In the genomic region with DNA sequence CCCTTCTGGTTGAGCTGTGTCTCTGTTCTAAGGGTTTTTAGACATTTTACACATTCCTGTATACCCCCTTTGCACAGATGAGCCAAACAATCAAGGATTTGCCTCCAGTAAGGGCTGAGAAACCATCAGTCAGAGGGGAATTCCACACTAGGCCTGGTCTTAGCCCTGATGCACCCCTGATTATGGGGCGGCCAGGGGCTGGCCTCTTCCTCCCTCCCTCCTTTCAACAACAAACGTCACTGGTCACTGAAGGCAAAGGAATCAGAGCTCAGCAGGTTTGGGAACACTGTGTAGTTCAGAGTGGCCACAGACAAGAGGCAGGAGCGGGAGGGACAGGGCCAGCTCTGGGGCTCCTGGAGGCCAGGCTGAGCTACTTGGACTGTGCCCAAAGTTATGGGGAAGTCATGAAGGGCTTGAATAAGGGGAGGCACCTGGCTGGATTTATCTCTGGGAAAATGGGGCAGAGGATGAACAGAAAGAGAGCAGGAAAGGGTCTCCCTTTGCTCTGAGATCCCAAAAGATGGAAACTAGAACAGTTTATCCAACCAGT, we compare ENCODE assay signal across 1 cellular context.
A peak's percentile ranks its signal among the peaks of the same experiment; 100 is the strongest.
TF ChIP-seq lines count a peak whose summit lies in the region.

No MANE protein-coding gene starts in this region.

TF ChIP-seq in HepG2, 621 proteins besides CTCF, POLR2A, EP300 and RAD21 (continues in another document):
- TF ChIP-seq, protein P1, sequence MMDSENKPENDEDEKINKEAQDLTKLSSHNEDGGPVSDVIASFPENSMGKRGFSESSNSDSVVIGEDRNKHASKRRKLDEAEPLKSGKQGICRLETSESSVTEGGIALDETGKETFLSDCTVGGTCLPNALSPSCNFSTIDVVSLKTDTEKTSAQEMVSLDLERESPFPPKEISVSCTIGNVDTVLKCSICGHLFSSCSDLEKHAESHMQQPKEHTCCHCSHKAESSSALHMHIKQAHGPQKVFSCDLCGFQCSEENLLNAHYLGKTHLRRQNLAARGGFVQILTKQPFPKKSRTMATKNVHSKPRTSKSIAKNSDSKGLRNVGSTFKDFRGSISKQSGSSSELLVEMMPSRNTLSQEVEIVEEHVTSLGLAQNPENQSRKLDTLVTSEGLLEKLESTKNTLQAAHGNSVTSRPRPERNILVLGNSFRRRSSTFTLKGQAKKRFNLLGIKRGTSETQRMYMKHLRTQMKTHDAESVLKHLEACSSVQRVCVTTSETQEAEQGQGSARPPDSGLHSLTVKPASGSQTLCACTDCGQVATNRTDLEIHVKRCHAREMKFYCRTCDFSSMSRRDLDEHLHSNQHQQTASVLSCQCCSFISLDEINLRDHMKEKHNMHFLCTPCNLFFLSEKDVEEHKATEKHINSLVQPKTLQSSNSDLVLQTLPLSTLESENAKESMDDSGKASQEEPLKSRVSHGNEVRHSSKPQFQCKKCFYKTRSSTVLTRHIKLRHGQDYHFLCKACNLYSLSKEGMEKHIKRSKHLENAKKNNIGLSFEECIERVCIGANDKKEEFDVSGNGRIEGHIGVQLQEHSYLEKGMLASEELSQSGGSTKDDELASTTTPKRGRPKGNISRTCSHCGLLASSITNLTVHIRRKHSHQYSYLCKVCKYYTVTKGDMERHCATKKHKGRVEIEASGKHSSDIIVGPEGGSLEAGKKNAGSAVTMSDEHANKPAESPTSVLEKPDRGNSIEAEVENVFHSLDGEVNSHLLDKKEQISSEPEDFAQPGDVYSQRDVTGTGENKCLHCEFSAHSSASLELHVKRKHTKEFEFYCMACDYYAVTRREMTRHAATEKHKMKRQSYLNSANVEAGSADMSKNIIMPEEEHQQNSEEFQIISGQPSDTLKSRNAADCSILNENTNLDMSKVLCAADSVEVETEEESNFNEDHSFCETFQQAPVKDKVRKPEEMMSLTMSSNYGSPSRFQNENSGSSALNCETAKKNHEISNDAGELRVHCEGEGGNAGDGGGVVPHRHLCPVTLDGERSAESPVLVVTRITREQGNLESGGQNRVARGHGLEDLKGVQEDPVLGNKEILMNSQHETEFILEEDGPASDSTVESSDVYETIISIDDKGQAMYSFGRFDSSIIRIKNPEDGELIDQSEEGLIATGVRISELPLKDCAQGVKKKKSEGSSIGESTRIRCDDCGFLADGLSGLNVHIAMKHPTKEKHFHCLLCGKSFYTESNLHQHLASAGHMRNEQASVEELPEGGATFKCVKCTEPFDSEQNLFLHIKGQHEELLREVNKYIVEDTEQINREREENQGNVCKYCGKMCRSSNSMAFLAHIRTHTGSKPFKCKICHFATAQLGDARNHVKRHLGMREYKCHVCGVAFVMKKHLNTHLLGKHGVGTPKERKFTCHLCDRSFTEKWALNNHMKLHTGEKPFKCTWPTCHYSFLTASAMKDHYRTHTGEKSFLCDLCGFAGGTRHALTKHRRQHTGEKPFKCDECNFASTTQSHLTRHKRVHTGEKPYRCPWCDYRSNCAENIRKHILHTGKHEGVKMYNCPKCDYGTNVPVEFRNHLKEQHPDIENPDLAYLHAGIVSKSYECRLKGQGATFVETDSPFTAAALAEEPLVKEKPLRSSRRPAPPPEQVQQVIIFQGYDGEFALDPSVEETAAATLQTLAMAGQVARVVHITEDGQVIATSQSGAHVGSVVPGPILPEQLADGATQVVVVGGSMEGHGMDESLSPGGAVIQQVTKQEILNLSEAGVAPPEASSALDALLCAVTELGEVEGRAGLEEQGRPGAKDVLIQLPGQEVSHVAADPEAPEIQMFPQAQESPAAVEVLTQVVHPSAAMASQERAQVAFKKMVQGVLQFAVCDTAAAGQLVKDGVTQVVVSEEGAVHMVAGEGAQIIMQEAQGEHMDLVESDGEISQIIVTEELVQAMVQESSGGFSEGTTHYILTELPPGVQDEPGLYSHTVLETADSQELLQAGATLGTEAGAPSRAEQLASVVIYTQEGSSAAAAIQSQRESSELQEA (CRISPR knock-in tag; IDR thresholded peaks at IDR 0.05; ENCODE audit: not compliant biosample characterization): peak; percentile 17
- TF ChIP-seq CREB1 (IDR thresholded peaks at IDR 0.05) (no peak), CREB1 (CRISPR knock-in tag; IDR thresholded peaks at IDR 0.05) (peak; percentile 39; the same call in 1 of the 2 replicates), ZNF850 (CRISPR knock-in tag; conservative IDR thresholded peaks at IDR 0.05) (0 out of 2 replicates have a peak, but pooled peaks have one; percentile 72), MAFF (IDR thresholded peaks at IDR 0.05; ENCODE audit: low read depth, low read length) (no peak), SALL1 (CRISPR knock-in tag; IDR thresholded peaks at IDR 0.05) (0 out of 2 replicates have a peak, but pooled peaks have one; percentile 16), ZNF24 (IDR thresholded peaks at IDR 0.05) (no peak), KAT7 (CRISPR knock-in tag; IDR thresholded peaks at IDR 0.05; ENCODE audit: borderline replicate concordance) (no peak), U2AF2 (IDR thresholded peaks at IDR 0.05; ENCODE audit: low read depth, low read length) (no peak), MED8 (CRISPR knock-in tag; IDR thresholded peaks at IDR 0.05; ENCODE audit: insufficient replicate concordance) (no peak), ASH2L (IDR thresholded peaks at IDR 0.05; ENCODE audit: insufficient read length, low read depth, low read length) (peak; percentile 12), KDM2A (CRISPR knock-in tag; IDR thresholded peaks at IDR 0.05; ENCODE audit: borderline replicate concordance, low read depth) (peak; percentile 13; the same call in 1 of the 2 replicates), ZNF335 (CRISPR knock-in tag; IDR thresholded peaks at IDR 0.05) (0 out of 2 replicates have a peak, but pooled peaks have one; percentile 16), THAP11 (CRISPR knock-in tag; IDR thresholded peaks at IDR 0.05) (0 out of 2 replicates have a peak, but pooled peaks have one; percentile 7), PHF20 (CRISPR knock-in tag; IDR thresholded peaks at IDR 0.05) (no peak), HIVEP1 (CRISPR knock-in tag; IDR thresholded peaks at IDR 0.05) (no peak), ZNF629 (CRISPR knock-in tag; conservative IDR thresholded peaks at IDR 0.05) (no peak), GLI4 (CRISPR knock-in tag; IDR thresholded peaks at IDR 0.05; ENCODE audit: borderline replicate concordance) (peak; percentile 7; the same call in 1 of the 2 replicates), ZFP82 (CRISPR knock-in tag; IDR thresholded peaks at IDR 0.05; ENCODE audit: borderline replicate concordance) (peak; percentile 71; the same call in 1 of the 2 replicates), HMGA1 (CRISPR knock-in tag; conservative IDR thresholded peaks at IDR 0.05) (no peak), FOXA1 (IDR thresholded peaks at IDR 0.05) (no peak), FOXA1 (CRISPR knock-in tag; IDR thresholded peaks at IDR 0.05) (no peak), MAZ (IDR thresholded peaks at IDR 0.05; ENCODE audit: borderline replicate concordance, low read depth, low read length) (no peak), MAZ (CRISPR knock-in tag; IDR thresholded peaks at IDR 0.05; ENCODE audit: low read depth) (no peak), ZFP1 (CRISPR knock-in tag; IDR thresholded peaks at IDR 0.05) (peak; percentile 8; the same call in 1 of the 2 replicates), ZNF670 (CRISPR knock-in tag; IDR thresholded peaks at IDR 0.05; ENCODE audit: borderline replicate concordance) (peak; percentile 95), ZNF230 (CRISPR knock-in tag; IDR thresholded peaks at IDR 0.05) (0 out of 2 replicates have a peak, but pooled peaks have one; percentile 22), SATB2 (CRISPR knock-in tag; IDR thresholded peaks at IDR 0.05) (no peak)
- TF ChIP-seq, protein P2, sequence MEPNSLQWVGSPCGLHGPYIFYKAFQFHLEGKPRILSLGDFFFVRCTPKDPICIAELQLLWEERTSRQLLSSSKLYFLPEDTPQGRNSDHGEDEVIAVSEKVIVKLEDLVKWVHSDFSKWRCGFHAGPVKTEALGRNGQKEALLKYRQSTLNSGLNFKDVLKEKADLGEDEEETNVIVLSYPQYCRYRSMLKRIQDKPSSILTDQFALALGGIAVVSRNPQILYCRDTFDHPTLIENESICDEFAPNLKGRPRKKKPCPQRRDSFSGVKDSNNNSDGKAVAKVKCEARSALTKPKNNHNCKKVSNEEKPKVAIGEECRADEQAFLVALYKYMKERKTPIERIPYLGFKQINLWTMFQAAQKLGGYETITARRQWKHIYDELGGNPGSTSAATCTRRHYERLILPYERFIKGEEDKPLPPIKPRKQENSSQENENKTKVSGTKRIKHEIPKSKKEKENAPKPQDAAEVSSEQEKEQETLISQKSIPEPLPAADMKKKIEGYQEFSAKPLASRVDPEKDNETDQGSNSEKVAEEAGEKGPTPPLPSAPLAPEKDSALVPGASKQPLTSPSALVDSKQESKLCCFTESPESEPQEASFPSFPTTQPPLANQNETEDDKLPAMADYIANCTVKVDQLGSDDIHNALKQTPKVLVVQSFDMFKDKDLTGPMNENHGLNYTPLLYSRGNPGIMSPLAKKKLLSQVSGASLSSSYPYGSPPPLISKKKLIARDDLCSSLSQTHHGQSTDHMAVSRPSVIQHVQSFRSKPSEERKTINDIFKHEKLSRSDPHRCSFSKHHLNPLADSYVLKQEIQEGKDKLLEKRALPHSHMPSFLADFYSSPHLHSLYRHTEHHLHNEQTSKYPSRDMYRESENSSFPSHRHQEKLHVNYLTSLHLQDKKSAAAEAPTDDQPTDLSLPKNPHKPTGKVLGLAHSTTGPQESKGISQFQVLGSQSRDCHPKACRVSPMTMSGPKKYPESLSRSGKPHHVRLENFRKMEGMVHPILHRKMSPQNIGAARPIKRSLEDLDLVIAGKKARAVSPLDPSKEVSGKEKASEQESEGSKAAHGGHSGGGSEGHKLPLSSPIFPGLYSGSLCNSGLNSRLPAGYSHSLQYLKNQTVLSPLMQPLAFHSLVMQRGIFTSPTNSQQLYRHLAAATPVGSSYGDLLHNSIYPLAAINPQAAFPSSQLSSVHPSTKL (CRISPR knock-in tag; IDR thresholded peaks at IDR 0.05): 0 out of 2 replicates have a peak, but pooled peaks have one; percentile 6
- TF ChIP-seq, protein P3, sequence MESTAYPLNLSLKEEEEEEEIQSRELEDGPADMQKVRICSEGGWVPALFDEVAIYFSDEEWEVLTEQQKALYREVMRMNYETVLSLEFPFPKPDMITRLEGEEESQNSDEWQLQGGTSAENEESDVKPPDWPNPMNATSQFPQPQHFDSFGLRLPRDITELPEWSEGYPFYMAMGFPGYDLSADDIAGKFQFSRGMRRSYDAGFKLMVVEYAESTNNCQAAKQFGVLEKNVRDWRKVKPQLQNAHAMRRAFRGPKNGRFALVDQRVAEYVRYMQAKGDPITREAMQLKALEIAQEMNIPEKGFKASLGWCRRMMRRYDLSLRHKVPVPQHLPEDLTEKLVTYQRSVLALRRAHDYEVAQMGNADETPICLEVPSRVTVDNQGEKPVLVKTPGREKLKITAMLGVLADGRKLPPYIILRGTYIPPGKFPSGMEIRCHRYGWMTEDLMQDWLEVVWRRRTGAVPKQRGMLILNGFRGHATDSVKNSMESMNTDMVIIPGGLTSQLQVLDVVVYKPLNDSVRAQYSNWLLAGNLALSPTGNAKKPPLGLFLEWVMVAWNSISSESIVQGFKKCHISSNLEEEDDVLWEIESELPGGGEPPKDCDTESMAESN (CRISPR knock-in tag; conservative IDR thresholded peaks at IDR 0.05): peak; percentile 48; the same call in 1 of the 2 replicates
- TF ChIP-seq, protein P4, sequence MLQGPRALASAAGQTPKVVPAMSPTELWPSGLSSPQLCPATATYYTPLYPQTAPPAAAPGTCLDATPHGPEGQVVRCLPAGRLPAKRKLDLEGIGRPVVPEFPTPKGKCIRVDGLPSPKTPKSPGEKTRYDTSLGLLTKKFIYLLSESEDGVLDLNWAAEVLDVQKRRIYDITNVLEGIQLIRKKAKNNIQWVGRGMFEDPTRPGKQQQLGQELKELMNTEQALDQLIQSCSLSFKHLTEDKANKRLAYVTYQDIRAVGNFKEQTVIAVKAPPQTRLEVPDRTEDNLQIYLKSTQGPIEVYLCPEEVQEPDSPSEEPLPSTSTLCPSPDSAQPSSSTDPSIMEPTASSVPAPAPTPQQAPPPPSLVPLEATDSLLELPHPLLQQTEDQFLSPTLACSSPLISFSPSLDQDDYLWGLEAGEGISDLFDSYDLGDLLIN (CRISPR knock-in tag; IDR thresholded peaks at IDR 0.05; ENCODE audit: borderline replicate concordance): peak; percentile 84; the same call in 1 of the 2 replicates
- TF ChIP-seq, protein P5, sequence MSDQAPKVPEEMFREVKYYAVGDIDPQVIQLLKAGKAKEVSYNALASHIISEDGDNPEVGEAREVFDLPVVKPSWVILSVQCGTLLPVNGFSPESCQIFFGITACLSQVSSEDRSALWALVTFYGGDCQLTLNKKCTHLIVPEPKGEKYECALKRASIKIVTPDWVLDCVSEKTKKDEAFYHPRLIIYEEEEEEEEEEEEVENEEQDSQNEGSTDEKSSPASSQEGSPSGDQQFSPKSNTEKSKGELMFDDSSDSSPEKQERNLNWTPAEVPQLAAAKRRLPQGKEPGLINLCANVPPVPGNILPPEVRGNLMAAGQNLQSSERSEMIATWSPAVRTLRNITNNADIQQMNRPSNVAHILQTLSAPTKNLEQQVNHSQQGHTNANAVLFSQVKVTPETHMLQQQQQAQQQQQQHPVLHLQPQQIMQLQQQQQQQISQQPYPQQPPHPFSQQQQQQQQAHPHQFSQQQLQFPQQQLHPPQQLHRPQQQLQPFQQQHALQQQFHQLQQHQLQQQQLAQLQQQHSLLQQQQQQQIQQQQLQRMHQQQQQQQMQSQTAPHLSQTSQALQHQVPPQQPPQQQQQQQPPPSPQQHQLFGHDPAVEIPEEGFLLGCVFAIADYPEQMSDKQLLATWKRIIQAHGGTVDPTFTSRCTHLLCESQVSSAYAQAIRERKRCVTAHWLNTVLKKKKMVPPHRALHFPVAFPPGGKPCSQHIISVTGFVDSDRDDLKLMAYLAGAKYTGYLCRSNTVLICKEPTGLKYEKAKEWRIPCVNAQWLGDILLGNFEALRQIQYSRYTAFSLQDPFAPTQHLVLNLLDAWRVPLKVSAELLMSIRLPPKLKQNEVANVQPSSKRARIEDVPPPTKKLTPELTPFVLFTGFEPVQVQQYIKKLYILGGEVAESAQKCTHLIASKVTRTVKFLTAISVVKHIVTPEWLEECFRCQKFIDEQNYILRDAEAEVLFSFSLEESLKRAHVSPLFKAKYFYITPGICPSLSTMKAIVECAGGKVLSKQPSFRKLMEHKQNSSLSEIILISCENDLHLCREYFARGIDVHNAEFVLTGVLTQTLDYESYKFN (CRISPR knock-in tag; conservative IDR thresholded peaks at IDR 0.05): peak; percentile 17
- TF ChIP-seq, protein P6, sequence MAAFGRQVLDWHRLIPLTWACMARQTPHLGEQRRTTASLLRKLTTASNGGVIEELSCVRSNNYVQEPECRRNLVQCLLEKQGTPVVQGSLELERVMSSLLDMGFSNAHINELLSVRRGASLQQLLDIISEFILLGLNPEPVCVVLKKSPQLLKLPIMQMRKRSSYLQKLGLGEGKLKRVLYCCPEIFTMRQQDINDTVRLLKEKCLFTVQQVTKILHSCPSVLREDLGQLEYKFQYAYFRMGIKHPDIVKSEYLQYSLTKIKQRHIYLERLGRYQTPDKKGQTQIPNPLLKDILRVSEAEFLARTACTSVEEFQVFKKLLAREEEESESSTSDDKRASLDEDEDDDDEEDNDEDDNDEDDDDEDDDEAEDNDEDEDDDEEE (CRISPR knock-in tag; IDR thresholded peaks at IDR 0.05): 0 out of 2 replicates have a peak, but pooled peaks have one; percentile 22
- TF ChIP-seq, protein P7, sequence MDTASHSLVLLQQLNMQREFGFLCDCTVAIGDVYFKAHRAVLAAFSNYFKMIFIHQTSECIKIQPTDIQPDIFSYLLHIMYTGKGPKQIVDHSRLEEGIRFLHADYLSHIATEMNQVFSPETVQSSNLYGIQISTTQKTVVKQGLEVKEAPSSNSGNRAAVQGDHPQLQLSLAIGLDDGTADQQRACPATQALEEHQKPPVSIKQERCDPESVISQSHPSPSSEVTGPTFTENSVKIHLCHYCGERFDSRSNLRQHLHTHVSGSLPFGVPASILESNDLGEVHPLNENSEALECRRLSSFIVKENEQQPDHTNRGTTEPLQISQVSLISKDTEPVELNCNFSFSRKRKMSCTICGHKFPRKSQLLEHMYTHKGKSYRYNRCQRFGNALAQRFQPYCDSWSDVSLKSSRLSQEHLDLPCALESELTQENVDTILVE (CRISPR knock-in tag; IDR thresholded peaks at IDR 0.05): 0 out of 2 replicates have a peak, but pooled peaks have one; percentile 30
